ENCODE assay signal across 8 cellular contexts in the genomic region with DNA sequence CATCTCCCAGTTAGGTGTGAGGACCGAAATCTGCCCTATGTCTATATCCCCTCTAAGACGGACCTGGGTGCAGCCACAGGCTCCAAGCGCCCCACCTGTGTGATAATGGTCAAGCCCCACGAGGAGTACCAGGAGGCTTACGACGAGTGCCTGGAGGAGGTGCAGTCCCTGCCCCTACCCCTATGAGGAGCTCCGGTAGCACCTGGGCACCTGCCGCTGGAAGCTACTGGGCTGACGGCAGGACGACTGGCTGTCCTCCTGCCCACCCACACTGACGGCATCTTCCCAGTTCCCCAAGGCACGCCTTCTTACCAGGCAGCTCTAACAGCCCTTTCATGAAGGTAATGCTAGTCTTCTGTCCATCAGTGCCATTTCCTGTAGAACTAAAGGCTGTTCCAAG.
DNase-seq lines count a peak whose midpoint lies in the region; ATAC-seq, FAIRE-seq and TF ChIP-seq lines count a peak whose summit lies in the region.
"Not testable (repeated sequence)": the region's sequence is repeated elsewhere in the genome, so short reads cannot be mapped to it uniquely, and the experiment has no call there.

No MANE protein-coding gene starts in this region.

- not testable (repeated sequence) for H3K27ac ChIP-seq in 22Rv1; DND-41 (ENCODE audit: low read length); PC-9; keratinocyte (ENCODE audit: control insufficient read depth, insufficient read depth, low read length); parathyroid adenoma

- not testable (repeated sequence) for H3K4me1 ChIP-seq in DND-41 (ENCODE audit: insufficient read depth, low read length); PC-9 (replicated peaks; ENCODE audit: insufficient read depth); keratinocyte (ENCODE audit: control insufficient read depth, extremely low read depth, insufficient read depth, low read length); parathyroid adenoma

- not testable (repeated sequence) for DNase-seq in DND-41; epithelial cell of proximal tubule (ENCODE audit: low read depth); keratinocyte (ENCODE audit: low read depth, low spot score)
- DNase-seq in H7 (peak; percentile 64), PC-9 (peak in 1 of 2 experiments; percentile 3)
- peak; percentile 17 for DNase-seq in activated CD8-positive, alpha-beta T cell treated with anti-CD3 and anti-CD28 coated beads for 36 hours

- not testable (repeated sequence) for H3K79me2 ChIP-seq in DND-41 (ENCODE audit: insufficient read depth, low read length); PC-9 (ENCODE audit: low read depth); keratinocyte (ENCODE audit: control insufficient read depth, insufficient read depth, low read length)
- peaks cover 10% of the 10 kb centered on the region for H3K79me2 ChIP-seq in parathyroid adenoma

- not testable (repeated sequence) for ATAC-seq in DND-41 (ENCODE audit: insufficient read depth, low read depth); activated CD8-positive, alpha-beta T cell treated with anti-CD3 and anti-CD28 coated beads for 36 hours

- H3K4me3 Mint-ChIP-seq in activated CD8-positive, alpha-beta T cell treated with anti-CD3 and anti-CD28 coated beads for 36 hours: not testable (repeated sequence)

- H3K4me1 Mint-ChIP-seq in activated CD8-positive, alpha-beta T cell treated with anti-CD3 and anti-CD28 coated beads for 36 hours (ENCODE audit: low read depth): not testable (repeated sequence)

- intact Hi-C loops in PC-9 (cut with micrococcal nuclease; ENCODE audit: unreplicated experiment); activated CD8-positive, alpha-beta T cell treated with anti-CD3 and anti-CD28 coated beads for 36 hours (cut with micrococcal nuclease): not testable (repeated sequence)

- TF ChIP-seq CTCF in 22Rv1 (IDR thresholded peaks at IDR 0.05) (peak; percentile 19; the same call in 1 of the 2 replicates), DND-41 (IDR thresholded peaks at IDR 0.05; ENCODE audit: borderline replicate concordance, extremely low read depth, low read length, poor library complexity, severe bottlenecking) (peak; percentile 24), PC-9 (conservative IDR thresholded peaks at IDR 0.05) (0 out of 2 replicates have a peak, but pooled peaks have one; percentile 24), epithelial cell of proximal tubule (conservative IDR thresholded peaks at IDR 0.05; ENCODE audit: low read depth, low read length) (peak; percentile 5), keratinocyte (optimal IDR thresholded peaks at IDR 0.05 in 1 of 3, IDR thresholded peaks at IDR 0.05 in 1 of 3, conservative IDR thresholded peaks at IDR 0.05 in 1 of 3; ENCODE audit: extremely low read depth in 1 of 3, insufficient read depth in 2 of 3, low read length in 3 of 3) (peak; percentile 37 to 77 (median 54)), parathyroid adenoma (IDR thresholded peaks at IDR 0.05) (peak; percentile 8)
- TF ChIP-seq CTCF in activated CD8-positive, alpha-beta T cell treated with anti-CD3 and anti-CD28 coated beads for 36 hours (IDR thresholded peaks at IDR 0.05): not testable (repeated sequence)

- not testable (repeated sequence) for H3K36me3 ChIP-seq in DND-41 (ENCODE audit: insufficient read depth, low read length); H7 (replicated peaks; ENCODE audit: control insufficient read depth, insufficient read depth, low read length); PC-9 (ENCODE audit: low read depth); keratinocyte (ENCODE audit: control insufficient read depth in 2 of 2, extremely low read depth in 1 of 2, insufficient read depth in 2 of 2, low read length in 2 of 2); parathyroid adenoma (ENCODE audit: control insufficient read depth, insufficient read depth, low read length)

- not testable (repeated sequence) for H3K36me3 Mint-ChIP-seq in activated CD8-positive, alpha-beta T cell treated with anti-CD3 and anti-CD28 coated beads for 36 hours (ENCODE audit: low read depth)

- not testable (repeated sequence) for H3K9ac ChIP-seq in DND-41 (ENCODE audit: low read depth, low read length); keratinocyte (ENCODE audit: control insufficient read depth, extremely low read depth, insufficient read depth, low read length); parathyroid adenoma

- POLR2A ChIA-PET in PC-9 (lab: Charles Lee; ENCODE audit: unreplicated experiment): not testable (repeated sequence)
- POLR2A ChIA-PET in activated CD8-positive, alpha-beta T cell treated with anti-CD3 and anti-CD28 coated beads for 36 hours (lab: Charles Lee): interaction anchor here (0.7 kb wide), 1 partner anchor 293 kb away, joined by 4 read pairs; the partner anchor contains the start of gene BTAF1

- H3K27me3 Mint-ChIP-seq in activated CD8-positive, alpha-beta T cell treated with anti-CD3 and anti-CD28 coated beads for 36 hours: not testable (repeated sequence)

- H3K27me3 ChIP-seq in DND-41 (ENCODE audit: insufficient read depth, low read length, poor library complexity); H7 (ENCODE audit: control insufficient read depth, insufficient read depth, low read length); PC-9 (ENCODE audit: insufficient read depth, low read depth); keratinocyte (ENCODE audit: control insufficient read depth, extremely low read depth, insufficient read depth, low read length); parathyroid adenoma (ENCODE audit: control insufficient read depth, insufficient read depth, low read length): not testable (repeated sequence)

- not testable (repeated sequence) for H2AFZ ChIP-seq in DND-41 (ENCODE audit: low read depth, low read length); PC-9; keratinocyte (ENCODE audit: control insufficient read depth, low read length); parathyroid adenoma

- not testable (repeated sequence) for H3K9me2 ChIP-seq in PC-9 (ENCODE audit: insufficient read depth)

- H3K4me3 ChIP-seq in DND-41 (ENCODE audit: low read depth in 1 of 2, low read length in 2 of 2); H7 (ENCODE audit: insufficient read depth, low read depth, low read length); PC-9; epithelial cell of proximal tubule (ENCODE audit: low read depth, low read length); keratinocyte (ENCODE audit: control insufficient read depth in 2 of 3, extremely low read depth in 1 of 3, insufficient read depth in 2 of 3, low read depth in 1 of 3, low read length in 3 of 3); parathyroid adenoma (ENCODE audit: low read depth, low read length): not testable (repeated sequence)

- H3K4me2 ChIP-seq in DND-41 (ENCODE audit: insufficient read depth, low read length); PC-9; keratinocyte (ENCODE audit: control insufficient read depth, extremely low read depth, insufficient read depth, low read depth, low read length); parathyroid adenoma (ENCODE audit: low read length): not testable (repeated sequence)

- H4K20me1 ChIP-seq in DND-41 (ENCODE audit: insufficient read depth, low read length); PC-9 (ENCODE audit: insufficient read depth); keratinocyte (ENCODE audit: control insufficient read depth, extremely low read depth, insufficient read depth, low read length): not testable (repeated sequence)

- FAIRE-seq in keratinocyte (lab: Jason Lieb, UNC): not testable (repeated sequence)

- CTCF ChIA-PET in PC-9 (lab: Charles Lee): interaction anchor here (0.6 kb wide), 1 partner anchor 218 kb away, joined by 7 read pairs; no protein-coding TSS in a partner anchor
- CTCF ChIA-PET in activated CD8-positive, alpha-beta T cell treated with anti-CD3 and anti-CD28 coated beads for 36 hours (lab: Charles Lee): not testable (repeated sequence)

- not testable (repeated sequence) for H3K27ac Mint-ChIP-seq in activated CD8-positive, alpha-beta T cell treated with anti-CD3 and anti-CD28 coated beads for 36 hours

- not testable (repeated sequence) for H3F3A ChIP-seq in PC-9 (ENCODE audit: insufficient read depth, low read depth)

- not testable (repeated sequence) for H3K9me3 Mint-ChIP-seq in activated CD8-positive, alpha-beta T cell treated with anti-CD3 and anti-CD28 coated beads for 36 hours

- dilution Hi-C loops in keratinocyte (cut with MboI; ENCODE audit: extremely low pct_ligation_motif_present, low sequenced_read_pairs): not testable (repeated sequence)

- H3K9me1 ChIP-seq in keratinocyte (ENCODE audit: control insufficient read depth, extremely low read depth, insufficient read depth, low read length): not testable (repeated sequence)

- not testable (repeated sequence) for H3K9me3 ChIP-seq in DND-41 (ENCODE audit: insufficient read depth, low read length, severe bottlenecking); PC-9 (ENCODE audit: insufficient read depth, low read depth); keratinocyte (ENCODE audit: control insufficient read depth, low read depth, low read length); parathyroid adenoma (ENCODE audit: control insufficient read depth, low read length)

- not testable (repeated sequence) for BruUV-seq in PC-9 (replicated peaks; lab: Mats Ljungman, UMichigan)
